ENCODE assay signal across 29 cellular contexts in the genomic region with DNA sequence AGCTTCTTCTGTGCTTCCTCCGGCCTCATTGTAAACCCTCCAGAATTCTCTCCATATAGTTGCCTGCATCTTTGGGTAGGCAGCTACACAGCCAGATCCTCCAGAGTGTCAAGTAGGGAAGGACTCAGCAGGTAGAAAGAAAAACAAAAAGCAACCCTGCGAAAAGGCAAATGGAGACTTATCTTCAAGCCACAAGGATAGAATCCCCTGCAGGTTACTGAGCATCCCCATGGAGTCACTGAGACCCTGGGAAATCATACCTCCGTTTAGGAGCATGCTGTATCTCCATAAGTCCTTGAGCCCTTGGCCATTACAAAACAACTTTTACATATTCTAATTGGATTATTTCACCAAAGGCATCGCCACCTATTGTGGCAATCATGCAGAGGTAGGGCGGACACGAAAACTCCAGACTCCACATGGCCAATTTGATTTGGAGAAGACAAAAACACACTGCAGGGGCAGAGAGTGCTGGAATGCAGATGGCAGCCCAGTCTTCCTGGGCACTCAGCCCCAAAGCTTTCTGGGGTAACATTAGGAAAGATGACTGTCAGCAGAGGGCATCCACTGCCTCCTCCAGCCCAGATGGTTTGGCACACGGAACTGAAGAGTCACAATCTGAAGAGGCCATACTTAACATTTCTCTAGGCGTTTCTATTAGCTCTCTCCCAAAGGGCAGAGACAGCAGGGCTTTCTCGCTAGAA. TPM values are rescaled to one million over a fixed set of nuclear protein-coding genes. Genes with fewer than 3 reads are reported as not detected.
"Had no signal": no experiment of that assay in that cellular context is flagged by ENCODE, and none has a peak within 500 bp of the region (broad histone marks: within the 10 kb centered on the region; RNA-seq: fewer than 3 reads in every experiment).

No MANE protein-coding gene starts in this region.

- H3K9me3 ChIP-seq: left lung, lower lobe of right lung, stomach, thyroid gland, upper lobe of left lung, vagina had no signal

- H3K27ac Mint-ChIP-seq: activated CD8-positive, alpha-beta memory T cell treated with anti-CD3 and anti-CD28 coated beads, Interleukin-2, amount 10 ng/mL, durations not matched to agents 7 days and 5 days; activated CD8-positive, alpha-beta T cell treated with anti-CD3 and anti-CD28 coated beads, Interleukin-2, amount 10 ng/mL, durations not matched to agents 7 days and 5 days; activated naive CD8-positive, alpha-beta T cell; activated T-cell treated with anti-CD3 and anti-CD28 coated beads, Interleukin-2, amount 50 U/mL, for 72 hours; dendritic cell treated with granulocyte-macrophage colony-stimulating factor and Interleukin-4, amounts not matched to agents 40 ng/mL and 50 ng/mL, for 4 days; endodermal cell; nephron; progenitor cell of endocrine pancreas; T-helper 1 cell treated with Interleukin-12 subunit alpha and Interleukin-12 subunit beta and Interleukin-4 antibody, amounts not matched to agents 30 μg/mL and 1 μg/mL, for 36 hours had no signal

- DNase-seq: activated CD4-positive, alpha-beta T cell treated with anti-CD3 and anti-CD28 coated beads, Interleukin-2, amount 50 U/mL, for 1 hour; activated CD4-positive, CD25-positive, alpha-beta regulatory T cell treated with anti-CD3 and anti-CD28 coated beads, Interleukin-2, amount 50 U/mL, for 72 hours; activated CD8-positive, alpha-beta memory T cell treated with anti-CD3 and anti-CD28 coated beads, Interleukin-2, amount 10 ng/mL, durations not matched to agents 7 days and 5 days; activated CD8-positive, alpha-beta T cell treated with anti-CD3 and anti-CD28 coated beads, Interleukin-2, amount 10 ng/mL, durations not matched to agents 7 days and 5 days; activated naive CD4-positive, alpha-beta T cell treated with Interleukin-2 at 50 U/mL for 16 hours; activated T-cell treated with anti-CD3 and anti-CD28 coated beads, Interleukin-2, amount 50 U/mL, for 72 hours; anterior cingulate cortex; endodermal cell; foreskin keratinocyte; left lung; lower lobe of right lung; retina; stimulated activated CD4-positive, alpha-beta T cell treated with anti-CD3 and anti-CD28 coated beads, Interleukin-12 subunit alpha, Interleukin-12 subunit beta, amount 100 ng/mL, for 4 hours; stimulated activated CD4-positive, alpha-beta T cell treated with anti-CD3 and anti-CD28 coated beads, Interleukin-4, amount 100 ng/mL, for 1 hour; stomach; T-helper 9 cell; thyroid gland; upper lobe of left lung had no signal

- H3K27me3 ChIP-seq: foreskin keratinocyte, left lung, stomach, thyroid gland, upper lobe of left lung, vagina had no signal

- ATAC-seq: activated CD8-positive, alpha-beta memory T cell treated with anti-CD3 and anti-CD28 coated beads, Interleukin-2, amount 10 ng/mL, durations not matched to agents 7 days and 5 days; activated CD8-positive, alpha-beta T cell treated with anti-CD3 and anti-CD28 coated beads, Interleukin-2, amount 10 ng/mL, durations not matched to agents 7 days and 5 days; activated T-cell treated with anti-CD3 and anti-CD28 coated beads, Interleukin-2, amount 50 U/mL, for 72 hours; esophagus mucosa; left lung; lower lobe of right lung; sciatic nerve had no signal

- H3K4me3 ChIP-seq: left lung, lower lobe of right lung, skin epidermis, stomach, thyroid gland, upper lobe of left lung, vagina had no signal

- H3K9me3 Mint-ChIP-seq: activated T-cell treated with anti-CD3 and anti-CD28 coated beads, Interleukin-2, amount 50 U/mL, for 72 hours; central memory CD8-positive, alpha-beta T cell; dendritic cell treated with granulocyte-macrophage colony-stimulating factor and Interleukin-4, amounts not matched to agents 40 ng/mL and 50 ng/mL, for 4 days; endodermal cell; nephron; T-helper 1 cell treated with Interleukin-12 subunit alpha and Interleukin-12 subunit beta and Interleukin-4 antibody, amounts not matched to agents 30 μg/mL and 1 μg/mL, for 36 hours had no signal

- H3K4me1 ChIP-seq: left lung, lower lobe of right lung, stomach, thyroid gland, upper lobe of left lung, vagina had no signal

- H3K27ac ChIP-seq: left lung, lower lobe of right lung, skin epidermis, stomach, thyroid gland, upper lobe of left lung, vagina, VCaP had no signal

- H3K4me3 Mint-ChIP-seq: activated CD8-positive, alpha-beta memory T cell treated with anti-CD3 and anti-CD28 coated beads, Interleukin-2, amount 10 ng/mL, durations not matched to agents 7 days and 5 days; activated CD8-positive, alpha-beta T cell treated with anti-CD3 and anti-CD28 coated beads, Interleukin-2, amount 10 ng/mL, durations not matched to agents 7 days and 5 days; activated naive CD8-positive, alpha-beta T cell; activated T-cell treated with anti-CD3 and anti-CD28 coated beads, Interleukin-2, amount 50 U/mL, for 72 hours; central memory CD8-positive, alpha-beta T cell; dendritic cell treated with granulocyte-macrophage colony-stimulating factor and Interleukin-4, amounts not matched to agents 40 ng/mL and 50 ng/mL, for 4 days; endodermal cell; nephron; T-helper 1 cell treated with Interleukin-12 subunit alpha and Interleukin-12 subunit beta and Interleukin-4 antibody, amounts not matched to agents 30 μg/mL and 1 μg/mL, for 36 hours had no signal

- H3K4me1 Mint-ChIP-seq: activated CD8-positive, alpha-beta memory T cell treated with anti-CD3 and anti-CD28 coated beads, Interleukin-2, amount 10 ng/mL, durations not matched to agents 7 days and 5 days; central memory CD8-positive, alpha-beta T cell had no signal

- H3K36me3 ChIP-seq: left lung, lower lobe of right lung, thyroid gland, upper lobe of left lung, vagina had no signal

- H3K27me3 Mint-ChIP-seq: activated CD8-positive, alpha-beta memory T cell treated with anti-CD3 and anti-CD28 coated beads, Interleukin-2, amount 10 ng/mL, durations not matched to agents 7 days and 5 days; activated naive CD8-positive, alpha-beta T cell; central memory CD8-positive, alpha-beta T cell had no signal

RNA-seq across cellular contexts. Expression of a gene that starts 28.5 kb away (rescaled TPM):
- total RNA-seq: endodermal cell, vagina had no signal
